Comparison of ENCODE assay signal across 8 cellular contexts in the genomic region with DNA sequence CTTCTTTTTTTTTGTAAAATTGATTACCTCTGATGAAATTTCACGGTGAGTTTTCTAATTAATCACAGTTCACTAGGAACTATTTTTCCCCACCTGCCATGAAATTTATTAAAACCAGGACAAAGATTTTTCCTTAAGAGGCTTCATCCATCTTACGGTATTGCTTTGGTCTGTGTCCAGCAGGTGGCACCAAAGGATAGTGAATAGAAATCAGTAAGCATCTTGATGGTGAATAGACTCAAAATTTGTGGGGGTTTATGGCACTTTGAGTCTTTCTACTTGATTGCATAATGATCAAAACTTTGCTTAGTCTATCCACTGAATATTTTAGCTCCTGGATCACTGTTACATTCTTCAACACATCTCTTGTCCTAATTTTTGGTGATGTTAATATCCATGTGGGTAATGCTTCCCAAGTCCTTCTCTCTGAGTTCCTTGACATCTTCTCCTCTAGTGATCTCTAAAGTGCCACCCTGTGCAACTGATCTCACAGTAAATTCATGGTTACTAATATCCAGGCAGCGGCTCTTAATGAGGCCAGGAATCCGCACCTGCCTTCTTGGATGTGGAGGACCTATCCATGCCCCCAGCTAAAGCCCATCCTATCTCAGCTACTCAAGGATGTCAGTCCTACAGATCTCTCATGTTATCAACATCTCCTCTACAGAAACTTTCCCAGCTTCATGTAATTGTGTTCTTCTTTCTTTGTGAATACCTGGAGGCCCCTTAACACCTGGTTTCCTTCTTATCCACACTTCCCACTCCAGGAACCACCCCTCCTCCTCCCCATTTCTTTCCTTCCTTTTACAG. TPM values are rescaled to one million over a fixed set of nuclear protein-coding genes. Genes with fewer than 3 reads are reported as not detected.
DNase-seq lines count a peak whose midpoint lies in the region; ATAC-seq and TF ChIP-seq lines count a peak whose summit lies in the region.

No MANE protein-coding gene starts in this region.

- ATAC-seq in Right ventricle myocardium inferior (no peak), left ventricle myocardium superior (peak; percentile 56), sciatic nerve (peak; percentile 77), HG03045 (IDR thresholded peaks at IDR 0.05; ENCODE audit: unreplicated experiment) (no peak)

- H3K9me3 ChIP-seq in cardiac muscle cell (ENCODE audit: low read depth) (no peaks in the 10 kb centered on the region), adipocyte (ENCODE audit: control insufficient read depth, low read length) (peaks cover 13% of the 10 kb centered on the region)

- H3K36me3 ChIP-seq in cardiac muscle cell, result no peaks in the 10 kb centered on the region
- H3K36me3 ChIP-seq in adipocyte (ENCODE audit: control insufficient read depth, insufficient read depth, low read length, severe bottlenecking), result no peaks in the 10 kb centered on the region

- H3K4me3 ChIP-seq in cardiac muscle cell (no peak overlapping the region), adipocyte (ENCODE audit: low read length) (no peak overlapping the region)

- DNase-seq in cardiac muscle cell (ENCODE audit: low read depth in 1 of 2, low spot score in 1 of 2) (peak; percentile 85 to 90), Right ventricle myocardium inferior (ENCODE audit: missing footprints) (no peak), NCI-H1105 treated with DMSO at 0.1 percent for 48 hours (lab: John Stamatoyannopoulos, UW) (peak; percentile 65), SW480 (ENCODE audit: low spot score) (peak; percentile 36), adipocyte (ENCODE audit: low read depth) (peak; percentile 92), left ventricle myocardium superior (peak; percentile 33), sciatic nerve (ENCODE audit: low spot score) (peak; percentile 86)

- intact Hi-C loops in Right ventricle myocardium inferior (cut with DNase I) (loop anchor here (5.0 kb wide), 2 partner anchors 646 to 966 kb away; partner anchors contain the start of gene NHLRC1), left ventricle myocardium superior (cut with micrococcal nuclease) (loop anchor here (5.0 kb wide), 2 partner anchors 426 to 646 kb away; no protein-coding TSS in a partner anchor), sciatic nerve (cut with DNase I) (loop anchor here (10.0 kb wide), 2 partner anchors 428 to 648 kb away; no protein-coding TSS in a partner anchor)

- H3K9ac ChIP-seq in adipocyte (ENCODE audit: low read length), result no peak overlapping the region

- peak; percentile 77 for TF ChIP-seq CTCF in cardiac muscle cell (IDR thresholded peaks at IDR 0.05; ENCODE audit: low read depth, low read length)

- H3K27ac ChIP-seq in cardiac muscle cell, result no peak overlapping the region

- H3K4me1 ChIP-seq in cardiac muscle cell (ENCODE audit: low read depth) (peaks cover 5% of the 10 kb centered on the region), adipocyte (ENCODE audit: control insufficient read depth, insufficient read depth, low read length) (no peaks in the 10 kb centered on the region)

- H3K27me3 ChIP-seq in cardiac muscle cell (no peaks in the 10 kb centered on the region), adipocyte (replicated peaks; ENCODE audit: control insufficient read depth, insufficient read depth, low read length) (peaks cover 19% of the 10 kb centered on the region)

RNA-seq across cellular contexts. Expression of gene STMND1, which starts 54.5 kb away (rescaled TPM):
- total RNA-seq in cardiac muscle cell, result not detected in 2 replicates
- not detected in 2 replicates for polyA plus RNA-seq in cardiac muscle cell
- total RNA-seq in Right ventricle myocardium inferior, result not detected
- not detected for total RNA-seq in left ventricle myocardium superior
- 0.27 TPM for total RNA-seq in sciatic nerve

Comparison
In these comparisons a context has a peak if more than half of its experiments do, and no peak if none do; other contexts are left out.
1. ATAC-seq: peak in left ventricle myocardium superior (single experiment) and sciatic nerve (single experiment); none in Right ventricle myocardium inferior (single experiment) and HG03045 (single experiment).